Comparison of ENCODE assay signal across 15 cellular contexts in genomic region chr15:100108346-100108745, GRCh38.
A peak's percentile ranks its signal among the peaks of the same experiment; 100 is the strongest.
DNase-seq lines count a peak whose midpoint lies in the region; ATAC-seq and TF ChIP-seq lines count a peak whose summit lies in the region.
"Had no signal": no experiment of that assay in that cellular context is flagged by ENCODE, and none has a peak within 500 bp of the region (broad histone marks: within the 10 kb centered on the region; RNA-seq: fewer than 3 reads in every experiment).

No MANE protein-coding gene starts in this region.

- TF ChIP-seq CTCF in right atrium auricular region (IDR thresholded peaks at IDR 0.05) (no peak), adrenal gland (IDR thresholded peaks at IDR 0.05) (no peak), tibial artery (IDR thresholded peaks at IDR 0.05) (no peak)

- ATAC-seq in left cardiac atrium, result no peak
- ATAC-seq: CD8-positive, alpha-beta T cell had no signal

- intact Hi-C loops in left cardiac atrium (cut with DNase I) (no loop called here), adrenal gland (cut with DNase I) (no loop called here), posterior vena cava (cut with DNase I) (loop anchor here in 1 of 2 donors (5.0 to 10.0 kb wide), 2 partner anchors 174 to 1086 kb away; no protein-coding TSS in a partner anchor), tibial artery (cut with DNase I; ENCODE audit: low total_unique reads) (loop anchor here (10.0 kb wide), 1 partner anchor 54 kb away; no protein-coding TSS in a partner anchor)

- H3K4me1 ChIP-seq in right atrium auricular region, result peaks cover 0 to 38% of the 10 kb centered on the region in 2 donors
- H3K4me1 ChIP-seq in adrenal gland (replicated peaks in 1 of 2), result peaks cover 14 to 34% of the 10 kb centered on the region in 2 donors
- H3K4me1 ChIP-seq in tibial artery, result peaks cover 0 to 29% (median 28%) of the 10 kb centered on the region in 4 donors
- H3K4me1 ChIP-seq: Caco-2 had no signal

- H3K36me3 ChIP-seq in right atrium auricular region (no peaks in the 10 kb centered on the region), adrenal gland (replicated peaks in 1 of 2) (no peaks in the 10 kb centered on the region), tibial artery (no peaks in the 10 kb centered on the region)

- H3K9me3 ChIP-seq in right atrium auricular region, result no peaks in the 10 kb centered on the region
- H3K9me3 ChIP-seq in adrenal gland (replicated peaks in 1 of 3), result no peaks in the 10 kb centered on the region
- H3K9me3 ChIP-seq in tibial artery, result no peaks in the 10 kb centered on the region
- H3K9me3 ChIP-seq: BE2C, Caco-2 had no signal

- no peak overlapping the region for H3K27ac ChIP-seq in right atrium auricular region
- no peak overlapping the region for H3K27ac ChIP-seq in adrenal gland
- H3K27ac ChIP-seq in tibial artery, result no peak overlapping the region
- H3K27ac ChIP-seq: C4-2B had no signal

- H3K27me3 ChIP-seq in right atrium auricular region, result no peaks in the 10 kb centered on the region
- H3K27me3 ChIP-seq in adrenal gland, result no peaks in the 10 kb centered on the region
- no peaks in the 10 kb centered on the region for H3K27me3 ChIP-seq in tibial artery
- H3K27me3 ChIP-seq: BE2C had no signal

- 98 to 99% (median 98%) methylated on average over 8 of the region's 8 CpGs for WGBS in adrenal gland, 4 donors

- DNase-seq in right atrium auricular region (ENCODE audit: low spot score) (peak; percentile 54), left cardiac atrium (no peak), adrenal gland (peak in 4 of 7 donors; percentile 1 to 39 (median 6)), posterior vena cava (ENCODE audit: low spot score) (peak; percentile 25), tibial artery (no peak), UCSD-AML1 (lab: John Stamatoyannopoulos, UW; ENCODE audit: unreplicated experiment) (no peak), AG08395 (ENCODE audit: low spot score) (no peak)
- DNase-seq: BE2C; CD8-positive, alpha-beta T cell; DND-41; GDM1; GOT3; H9 had no signal

- H3K4me3 ChIP-seq in right atrium auricular region (no peak overlapping the region), adrenal gland (no peak overlapping the region), tibial artery (no peak overlapping the region)

- no peak for TF ChIP-seq POLR2A in adrenal gland (IDR thresholded peaks at IDR 0.05)

Comparison
In these comparisons a context has a peak if more than half of its experiments do, and no peak if none do; other contexts are left out.
1. DNase-seq: peak in right atrium auricular region (single experiment), adrenal gland (4 of 7) and posterior vena cava (single experiment); none in left cardiac atrium (single experiment), tibial artery (0 of 2), UCSD-AML1 (single experiment) and AG08395 (single experiment).